ENCODE assay signal across 10 cellular contexts in the genomic region with DNA sequence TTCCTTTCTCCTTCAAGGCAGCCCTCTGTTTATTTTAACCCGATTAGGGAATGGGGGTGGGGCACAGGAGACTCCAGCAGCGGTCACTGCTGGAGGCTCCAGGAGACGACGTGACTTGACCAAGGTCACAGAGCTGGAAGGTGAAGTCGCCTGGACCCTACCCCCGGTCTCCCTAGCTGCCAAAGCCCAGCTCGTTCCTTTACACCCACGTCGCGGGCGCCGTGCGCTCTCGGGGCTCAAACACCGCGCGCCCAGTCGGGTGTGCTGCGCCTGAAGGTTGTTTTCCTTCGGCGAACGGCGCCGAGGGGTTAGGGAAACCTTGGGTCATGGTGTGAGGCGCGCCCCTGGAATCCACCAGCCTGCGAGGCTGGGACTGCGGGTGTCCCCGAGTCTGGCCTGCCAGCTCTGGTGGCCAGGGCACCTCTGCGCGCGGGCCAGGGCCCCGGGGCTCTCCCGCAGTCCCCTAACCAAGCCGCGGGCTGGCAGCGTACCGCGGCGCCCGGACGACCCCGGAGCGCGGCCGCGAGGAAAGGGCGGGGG. TPM values are rescaled to one million over a fixed set of nuclear protein-coding genes. Genes with fewer than 3 reads are reported as not detected.
DNase-seq lines count a peak whose midpoint lies in the region; ATAC-seq, FAIRE-seq and TF ChIP-seq lines count a peak whose summit lies in the region.
"Had no signal": no experiment of that assay in that cellular context is flagged by ENCODE, and none has a peak within 500 bp of the region (broad histone marks: within the 10 kb centered on the region; RNA-seq: fewer than 3 reads in every experiment).

No MANE protein-coding gene starts in this region.

- H3K36me3 Mint-ChIP-seq in activated T-helper 17 cell treated with anti-CD3 and anti-CD28 coated beads, Interleukin-2, amount 50 U/mL, for 72 hours (ENCODE audit: low read depth), result no peaks in the 10 kb centered on the region
- H3K36me3 Mint-ChIP-seq in memory B cell, result no peaks in the 10 kb centered on the region
- H3K36me3 Mint-ChIP-seq in stimulated activated memory B cell treated with anti-CD40 and anti-IgM and Interleukin-4, amounts not matched to agents 10 μg/mL and 1 μg/mL and 100 μg/mL, for 72 hours, result no peaks in the 10 kb centered on the region
- H3K36me3 Mint-ChIP-seq: activated naive CD4-positive, alpha-beta T cell treated with anti-CD3 and anti-CD28 coated beads, Interleukin-2, amount 50 U/mL, for 72 hours had no signal

- ATAC-seq in HepG2, result peak; percentile 42
- ATAC-seq in right lobe of liver, result no peak
- ATAC-seq in activated T-helper 17 cell treated with anti-CD3 and anti-CD28 coated beads, Interleukin-2, amount 50 U/mL, for 72 hours (replicated peaks), result no peak
- ATAC-seq in memory B cell (ENCODE audit: low read depth), result peak; percentile 13
- no peak for ATAC-seq in stimulated activated memory B cell treated with anti-CD40 and anti-IgM and Interleukin-4, amounts not matched to agents 10 μg/mL and 1 μg/mL and 100 μg/mL, for 72 hours
- no peak for ATAC-seq in GM21717 (IDR thresholded peaks at IDR 0.05; ENCODE audit: unreplicated experiment)

- 0% methylated on average over 7 of the region's 48 CpGs for WGBS in HepG2 (ENCODE audit: low lambda C conversion rate)
- WGBS in right lobe of liver (ENCODE audit: insufficient coverage, low coverage, low lambda C conversion rate, missing lambda C conversion rate), result 0% methylated on average over 7 of the region's 48 CpGs

- intact Hi-C loops in HepG2 (cut with micrococcal nuclease; ENCODE audit: unreplicated experiment), result loop anchor here (5.0 kb wide), 1 partner anchor 152 kb away; no protein-coding TSS in a partner anchor
- intact Hi-C loops in right lobe of liver (cut with DNase I), result no loop called here
- intact Hi-C loops in vagina (cut with DNase I), result no loop called here

- H3K4me3 Mint-ChIP-seq in activated T-helper 17 cell treated with anti-CD3 and anti-CD28 coated beads, Interleukin-2, amount 50 U/mL, for 72 hours, result peak overlapping the region; percentile 51
- H3K4me3 Mint-ChIP-seq in memory B cell, result peak overlapping the region; percentile 30
- H3K4me3 Mint-ChIP-seq in stimulated activated memory B cell treated with anti-CD40 and anti-IgM and Interleukin-4, amounts not matched to agents 10 μg/mL and 1 μg/mL and 100 μg/mL, for 72 hours, result no peak overlapping the region

- TF ChIP-seq CTCF in HepG2 (CRISPR knock-in tag; IDR thresholded peaks at IDR 0.05), result no peak
- no peak for TF ChIP-seq CTCF in right lobe of liver (IDR thresholded peaks at IDR 0.05)
- no peak for TF ChIP-seq CTCF in vagina (IDR thresholded peaks at IDR 0.05)

- H3K4me1 ChIP-seq in HepG2 (ENCODE audit: insufficient read depth, low read length) (peaks cover 11% of the 10 kb centered on the region), right lobe of liver (peaks cover 0 to 11% (median 0%) of the 10 kb centered on the region in 4 donors), vagina (peaks cover 17% of the 10 kb centered on the region)

- no peaks in the 10 kb centered on the region for H3K79me2 ChIP-seq in HepG2 (ENCODE audit: insufficient read depth, low read length)

- no peak for TF ChIP-seq RAD21 in HepG2 (CRISPR knock-in tag; IDR thresholded peaks at IDR 0.05)

- no peak for FAIRE-seq in HepG2 (lab: Jason Lieb, UNC)

- H3K36me3 ChIP-seq in HepG2 (replicated peaks in 1 of 2; ENCODE audit: control insufficient read depth in 1 of 2, insufficient read depth in 2 of 2, low read length in 2 of 2), result no peaks in the 10 kb centered on the region
- H3K36me3 ChIP-seq in right lobe of liver, result no peaks in the 10 kb centered on the region
- no peaks in the 10 kb centered on the region for H3K36me3 ChIP-seq in vagina

- H3K27me3 ChIP-seq in HepG2 (ENCODE audit: control insufficient read depth in 1 of 2, insufficient read depth in 2 of 2, low read length in 2 of 2) (peaks cover 12 to 53% of the 10 kb centered on the region in 2 experiments), right lobe of liver (peaks cover 0 to 16% of the 10 kb centered on the region in 2 donors), vagina (no peaks in the 10 kb centered on the region)

- no peak overlapping the region for H3K9ac ChIP-seq in HepG2 (ENCODE audit: insufficient read depth, low read depth, low read length)

- peaks cover 10% of the 10 kb centered on the region; the same call in 1 of the 2 replicates for H4K20me1 ChIP-seq in HepG2 (ENCODE audit: insufficient read depth, low read length)

- H3K27ac Mint-ChIP-seq in activated T-helper 17 cell treated with anti-CD3 and anti-CD28 coated beads, Interleukin-2, amount 50 U/mL, for 72 hours, result no peak overlapping the region
- no peak overlapping the region for H3K27ac Mint-ChIP-seq in memory B cell
- no peak overlapping the region for H3K27ac Mint-ChIP-seq in stimulated activated memory B cell treated with anti-CD40 and anti-IgM and Interleukin-4, amounts not matched to agents 10 μg/mL and 1 μg/mL and 100 μg/mL, for 72 hours
- H3K27ac Mint-ChIP-seq: activated naive CD4-positive, alpha-beta T cell treated with anti-CD3 and anti-CD28 coated beads, Interleukin-2, amount 50 U/mL, for 72 hours had no signal

- CTCF ChIA-PET in HepG2 (lab: Yijun Ruan, JAX; ENCODE audit: low intra/inter-chr PET ratio, low total read pairs), result no interaction called here

- H3K4me1 Mint-ChIP-seq in activated T-helper 17 cell treated with anti-CD3 and anti-CD28 coated beads, Interleukin-2, amount 50 U/mL, for 72 hours, result peaks cover 6% of the 10 kb centered on the region
- peaks cover 10% of the 10 kb centered on the region for H3K4me1 Mint-ChIP-seq in memory B cell
- peaks cover 23% of the 10 kb centered on the region for H3K4me1 Mint-ChIP-seq in stimulated activated memory B cell treated with anti-CD40 and anti-IgM and Interleukin-4, amounts not matched to agents 10 μg/mL and 1 μg/mL and 100 μg/mL, for 72 hours

- H3K9me3 Mint-ChIP-seq in activated T-helper 17 cell treated with anti-CD3 and anti-CD28 coated beads, Interleukin-2, amount 50 U/mL, for 72 hours, result no peaks in the 10 kb centered on the region
- no peaks in the 10 kb centered on the region for H3K9me3 Mint-ChIP-seq in memory B cell
- no peaks in the 10 kb centered on the region for H3K9me3 Mint-ChIP-seq in stimulated activated memory B cell treated with anti-CD40 and anti-IgM and Interleukin-4, amounts not matched to agents 10 μg/mL and 1 μg/mL and 100 μg/mL, for 72 hours
- H3K9me3 Mint-ChIP-seq: activated naive CD4-positive, alpha-beta T cell treated with anti-CD3 and anti-CD28 coated beads, Interleukin-2, amount 50 U/mL, for 72 hours had no signal

- BruUV-seq in HepG2 (replicated peaks; lab: Mats Ljungman, UMichigan), result no TSS peak

- in situ Hi-C loops in HepG2 (cut with HindIII; ENCODE audit: extremely low pct_ligation_motif_present, low pct_unique_long_range_greater_than_20kb), result no loop called here

- H3K4me2 ChIP-seq in HepG2 (ENCODE audit: low read depth, low read length), result peak overlapping the region; percentile 67

- no peak for TF ChIP-seq POLR2A in HepG2 (IDR thresholded peaks at IDR 0.05; ENCODE audit: insufficient read depth in 1 of 2, low read depth in 2 of 2, low read length in 2 of 2)
- TF ChIP-seq POLR2A in right lobe of liver (IDR thresholded peaks at IDR 0.05), result no peak
- no peak for TF ChIP-seq POLR2A in vagina (IDR thresholded peaks at IDR 0.05)

- TF ChIP-seq EP300 in HepG2 (IDR thresholded peaks at IDR 0.05; ENCODE audit: low read depth in 2 of 2, low read length in 2 of 2), result no peak
- no peak for TF ChIP-seq EP300 in HepG2 (CRISPR knock-in tag; IDR thresholded peaks at IDR 0.05; ENCODE audit: borderline replicate concordance)

- H3K27me3 Mint-ChIP-seq in activated T-helper 17 cell treated with anti-CD3 and anti-CD28 coated beads, Interleukin-2, amount 50 U/mL, for 72 hours, result peaks cover 63% of the 10 kb centered on the region
- H3K27me3 Mint-ChIP-seq in memory B cell, result peaks cover 39% of the 10 kb centered on the region
- peaks cover 81% of the 10 kb centered on the region for H3K27me3 Mint-ChIP-seq in stimulated activated memory B cell treated with anti-CD40 and anti-IgM and Interleukin-4, amounts not matched to agents 10 μg/mL and 1 μg/mL and 100 μg/mL, for 72 hours

- H3K27ac ChIP-seq in HepG2 (ENCODE audit: extremely low read length, insufficient read depth, low read length) (no peak overlapping the region), right lobe of liver (no peak overlapping the region), vagina (no peak overlapping the region)

- H3K9me3 ChIP-seq in HepG2 (ENCODE audit: low read length) (no peaks in the 10 kb centered on the region), right lobe of liver (no peaks in the 10 kb centered on the region), vagina (no peaks in the 10 kb centered on the region)

- DNase-seq in HepG2 (ENCODE audit: low spot score) (no peak), right lobe of liver (no peak), memory B cell (ENCODE audit: low spot score in 2 of 2) (no peak), vagina (ENCODE audit: extremely low spot score in 2 of 2) (no peak), AG08396 (ENCODE audit: low spot score) (no peak)

- H2AFZ ChIP-seq in HepG2 (ENCODE audit: low read length), result no peak overlapping the region

- POLR2A ChIA-PET in HepG2 (lab: Yijun Ruan, JAX), result no interaction called here

- H3K4me3 ChIP-seq in HepG2 (replicated peaks in 1 of 3; ENCODE audit: insufficient read depth in 1 of 3, low read depth in 2 of 3, low read length in 3 of 3) (peak overlapping the region; percentile 13 to 71 (median 40); a peak in 5 of 6 replicates), right lobe of liver (no peak overlapping the region), vagina (peak overlapping the region; percentile 24 to 42)

RNA-seq across cellular contexts. Expression of gene UNC5A, which starts 0.7 kb away (rescaled TPM):
- not detected in 2 replicates for total RNA-seq in HepG2 (2016; rRNA removed; fragmentation: Illumina TruSeq; extraction: Trizol)
- total RNA-seq in HepG2 (2016; cell fraction: cytosol; rRNA removed; fragmentation: Illumina TruSeq; extraction: Trizol; ENCODE audit: low read depth), result not detected in 2 replicates
- total RNA-seq in HepG2 (2016; cell fraction: insoluble cytoplasmic fraction; rRNA removed; fragmentation: Illumina TruSeq; extraction: Trizol), result not detected in 2 replicates
- total RNA-seq in HepG2 (2016; cell fraction: membrane; rRNA removed; fragmentation: Illumina TruSeq; extraction: Trizol), result not detected in 2 replicates
- total RNA-seq in HepG2 (2016; cell fraction: nucleus; rRNA removed; fragmentation: Illumina TruSeq; extraction: Trizol), result not detected in 2 replicates
- 0.03 TPM in 1 of 2 replicates, not detected in the other for polyA plus RNA-seq in HepG2 (2011; rRNA removed)
- 0.01 TPM in 1 of 2 replicates, not detected in the other for polyA plus RNA-seq in HepG2 (2011; cell fraction: cytosol; rRNA removed)
- polyA plus RNA-seq in HepG2 (2011; cell fraction: nucleus; rRNA removed), result 0.10 TPM in 1 of 2 replicates, not detected in the other
- polyA plus RNA-seq in HepG2 (2012), result not detected in 2 replicates
- polyA plus RNA-seq in HepG2 (2016; cell fraction: cytosol; fragmentation: Illumina TruSeq; extraction: Trizol; ENCODE audit: low read depth), result not detected in 2 replicates
- not detected in 2 replicates for polyA plus RNA-seq in HepG2 (2016; cell fraction: insoluble cytoplasmic fraction; fragmentation: Illumina TruSeq; extraction: Trizol; ENCODE audit: low read depth)
- polyA plus RNA-seq in HepG2 (2016; cell fraction: membrane; fragmentation: Illumina TruSeq; extraction: Trizol; ENCODE audit: low read depth), result 0.06 TPM in 1 of 2 replicates, not detected in the other
- polyA plus RNA-seq in HepG2 (2016; cell fraction: nucleus; fragmentation: Illumina TruSeq; extraction: Trizol; ENCODE audit: insufficient read depth, low read depth), result not detected in 2 replicates
- polyA minus RNA-seq in HepG2 (2011; rRNA and poly(A)+ RNA removed; ENCODE audit: low replicate concordance), result not detected in 2 replicates
- polyA minus RNA-seq in HepG2 (2011; cell fraction: cytosol; rRNA and poly(A)+ RNA removed), result not detected in 2 replicates
- polyA minus RNA-seq in HepG2 (2011; cell fraction: nucleus; rRNA and poly(A)+ RNA removed), result not detected in 2 replicates
- total RNA-seq in right lobe of liver, result not detected
- not detected for total RNA-seq in activated T-helper 17 cell treated with anti-CD3 and anti-CD28 coated beads, Interleukin-2, amount 50 U/mL, for 72 hours
- total RNA-seq in vagina, result not detected
- total RNA-seq: RPMI7951 had no signal

Comparison
In these comparisons a context has a peak if more than half of its experiments do, and no peak if none do; other contexts are left out.
1. ATAC-seq: peak in HepG2 (single experiment) and memory B cell (single experiment); none in right lobe of liver (0 of 4), activated T-helper 17 cell treated with anti-CD3 and anti-CD28 coated beads, Interleukin-2, amount 50 U/mL, for 72 hours (single experiment), stimulated activated memory B cell treated with anti-CD40 and anti-IgM and Interleukin-4, amounts not matched to agents 10 μg/mL and 1 μg/mL and 100 μg/mL, for 72 hours (single experiment) and GM21717 (single experiment).
2. H3K4me3 ChIP-seq: peak in HepG2 (3 of 3) and vagina (2 of 2); none in right lobe of liver (0 of 3).